ENCODE assay signal across 1 cellular context in the genomic region with DNA sequence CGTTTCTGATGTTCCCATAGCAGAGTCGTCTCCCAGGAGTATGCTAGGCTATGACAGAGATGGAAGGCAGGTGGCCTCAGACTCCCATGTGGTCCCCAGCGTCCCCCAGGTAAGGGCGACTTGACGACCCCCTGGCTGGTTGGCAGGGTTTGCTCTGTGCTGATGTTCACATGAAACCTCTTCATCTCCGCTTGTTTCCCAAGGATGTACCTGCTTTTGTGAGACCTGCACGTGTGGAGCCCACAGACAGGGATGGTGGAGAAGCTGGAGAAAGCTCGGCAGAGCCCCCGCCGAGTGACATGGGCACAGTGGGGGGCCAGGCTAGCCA.
TF ChIP-seq lines count a peak whose summit lies in the region.

No MANE protein-coding gene starts in this region.

TF ChIP-seq in H1, 55 proteins besides CTCF, POLR2A, EP300 and RAD21:
- TF ChIP-seq, protein P1, sequence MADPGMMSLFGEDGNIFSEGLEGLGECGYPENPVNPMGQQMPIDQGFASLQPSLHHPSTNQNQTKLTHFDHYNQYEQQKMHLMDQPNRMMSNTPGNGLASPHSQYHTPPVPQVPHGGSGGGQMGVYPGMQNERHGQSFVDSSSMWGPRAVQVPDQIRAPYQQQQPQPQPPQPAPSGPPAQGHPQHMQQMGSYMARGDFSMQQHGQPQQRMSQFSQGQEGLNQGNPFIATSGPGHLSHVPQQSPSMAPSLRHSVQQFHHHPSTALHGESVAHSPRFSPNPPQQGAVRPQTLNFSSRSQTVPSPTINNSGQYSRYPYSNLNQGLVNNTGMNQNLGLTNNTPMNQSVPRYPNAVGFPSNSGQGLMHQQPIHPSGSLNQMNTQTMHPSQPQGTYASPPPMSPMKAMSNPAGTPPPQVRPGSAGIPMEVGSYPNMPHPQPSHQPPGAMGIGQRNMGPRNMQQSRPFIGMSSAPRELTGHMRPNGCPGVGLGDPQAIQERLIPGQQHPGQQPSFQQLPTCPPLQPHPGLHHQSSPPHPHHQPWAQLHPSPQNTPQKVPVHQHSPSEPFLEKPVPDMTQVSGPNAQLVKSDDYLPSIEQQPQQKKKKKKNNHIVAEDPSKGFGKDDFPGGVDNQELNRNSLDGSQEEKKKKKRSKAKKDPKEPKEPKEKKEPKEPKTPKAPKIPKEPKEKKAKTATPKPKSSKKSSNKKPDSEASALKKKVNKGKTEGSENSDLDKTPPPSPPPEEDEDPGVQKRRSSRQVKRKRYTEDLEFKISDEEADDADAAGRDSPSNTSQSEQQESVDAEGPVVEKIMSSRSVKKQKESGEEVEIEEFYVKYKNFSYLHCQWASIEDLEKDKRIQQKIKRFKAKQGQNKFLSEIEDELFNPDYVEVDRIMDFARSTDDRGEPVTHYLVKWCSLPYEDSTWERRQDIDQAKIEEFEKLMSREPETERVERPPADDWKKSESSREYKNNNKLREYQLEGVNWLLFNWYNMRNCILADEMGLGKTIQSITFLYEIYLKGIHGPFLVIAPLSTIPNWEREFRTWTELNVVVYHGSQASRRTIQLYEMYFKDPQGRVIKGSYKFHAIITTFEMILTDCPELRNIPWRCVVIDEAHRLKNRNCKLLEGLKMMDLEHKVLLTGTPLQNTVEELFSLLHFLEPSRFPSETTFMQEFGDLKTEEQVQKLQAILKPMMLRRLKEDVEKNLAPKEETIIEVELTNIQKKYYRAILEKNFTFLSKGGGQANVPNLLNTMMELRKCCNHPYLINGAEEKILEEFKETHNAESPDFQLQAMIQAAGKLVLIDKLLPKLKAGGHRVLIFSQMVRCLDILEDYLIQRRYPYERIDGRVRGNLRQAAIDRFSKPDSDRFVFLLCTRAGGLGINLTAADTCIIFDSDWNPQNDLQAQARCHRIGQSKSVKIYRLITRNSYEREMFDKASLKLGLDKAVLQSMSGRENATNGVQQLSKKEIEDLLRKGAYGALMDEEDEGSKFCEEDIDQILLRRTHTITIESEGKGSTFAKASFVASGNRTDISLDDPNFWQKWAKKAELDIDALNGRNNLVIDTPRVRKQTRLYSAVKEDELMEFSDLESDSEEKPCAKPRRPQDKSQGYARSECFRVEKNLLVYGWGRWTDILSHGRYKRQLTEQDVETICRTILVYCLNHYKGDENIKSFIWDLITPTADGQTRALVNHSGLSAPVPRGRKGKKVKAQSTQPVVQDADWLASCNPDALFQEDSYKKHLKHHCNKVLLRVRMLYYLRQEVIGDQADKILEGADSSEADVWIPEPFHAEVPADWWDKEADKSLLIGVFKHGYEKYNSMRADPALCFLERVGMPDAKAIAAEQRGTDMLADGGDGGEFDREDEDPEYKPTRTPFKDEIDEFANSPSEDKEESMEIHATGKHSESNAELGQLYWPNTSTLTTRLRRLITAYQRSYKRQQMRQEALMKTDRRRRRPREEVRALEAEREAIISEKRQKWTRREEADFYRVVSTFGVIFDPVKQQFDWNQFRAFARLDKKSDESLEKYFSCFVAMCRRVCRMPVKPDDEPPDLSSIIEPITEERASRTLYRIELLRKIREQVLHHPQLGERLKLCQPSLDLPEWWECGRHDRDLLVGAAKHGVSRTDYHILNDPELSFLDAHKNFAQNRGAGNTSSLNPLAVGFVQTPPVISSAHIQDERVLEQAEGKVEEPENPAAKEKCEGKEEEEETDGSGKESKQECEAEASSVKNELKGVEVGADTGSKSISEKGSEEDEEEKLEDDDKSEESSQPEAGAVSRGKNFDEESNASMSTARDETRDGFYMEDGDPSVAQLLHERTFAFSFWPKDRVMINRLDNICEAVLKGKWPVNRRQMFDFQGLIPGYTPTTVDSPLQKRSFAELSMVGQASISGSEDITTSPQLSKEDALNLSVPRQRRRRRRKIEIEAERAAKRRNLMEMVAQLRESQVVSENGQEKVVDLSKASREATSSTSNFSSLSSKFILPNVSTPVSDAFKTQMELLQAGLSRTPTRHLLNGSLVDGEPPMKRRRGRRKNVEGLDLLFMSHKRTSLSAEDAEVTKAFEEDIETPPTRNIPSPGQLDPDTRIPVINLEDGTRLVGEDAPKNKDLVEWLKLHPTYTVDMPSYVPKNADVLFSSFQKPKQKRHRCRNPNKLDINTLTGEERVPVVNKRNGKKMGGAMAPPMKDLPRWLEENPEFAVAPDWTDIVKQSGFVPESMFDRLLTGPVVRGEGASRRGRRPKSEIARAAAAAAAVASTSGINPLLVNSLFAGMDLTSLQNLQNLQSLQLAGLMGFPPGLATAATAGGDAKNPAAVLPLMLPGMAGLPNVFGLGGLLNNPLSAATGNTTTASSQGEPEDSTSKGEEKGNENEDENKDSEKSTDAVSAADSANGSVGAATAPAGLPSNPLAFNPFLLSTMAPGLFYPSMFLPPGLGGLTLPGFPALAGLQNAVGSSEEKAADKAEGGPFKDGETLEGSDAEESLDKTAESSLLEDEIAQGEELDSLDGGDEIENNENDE (IDR thresholded peaks at IDR 0.05; ENCODE audit: insufficient replicate concordance, low read length), result no peak
- TF ChIP-seq KDM1A (IDR thresholded peaks at IDR 0.05; ENCODE audit: borderline replicate concordance, low read length), result no peak
- TF ChIP-seq ZNF274 (IDR thresholded peaks at IDR 0.05; ENCODE audit: borderline replicate concordance, extremely low read depth, low read length), result no peak
- no peak for TF ChIP-seq JUN (IDR thresholded peaks at IDR 0.05; ENCODE audit: low read depth, low read length)
- TF ChIP-seq EZH2 (IDR thresholded peaks at IDR 0.05; ENCODE audit: low read depth, low read length, severe bottlenecking), result no peak
- no peak for TF ChIP-seq TAF7 (optimal IDR thresholded peaks at IDR 0.05; ENCODE audit: borderline replicate concordance, low read depth, low read length)
- TF ChIP-seq, protein P2, sequence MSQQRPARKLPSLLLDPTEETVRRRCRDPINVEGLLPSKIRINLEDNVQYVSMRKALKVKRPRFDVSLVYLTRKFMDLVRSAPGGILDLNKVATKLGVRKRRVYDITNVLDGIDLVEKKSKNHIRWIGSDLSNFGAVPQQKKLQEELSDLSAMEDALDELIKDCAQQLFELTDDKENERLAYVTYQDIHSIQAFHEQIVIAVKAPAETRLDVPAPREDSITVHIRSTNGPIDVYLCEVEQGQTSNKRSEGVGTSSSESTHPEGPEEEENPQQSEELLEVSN (IDR thresholded peaks at IDR 0.05), result no peak
- TF ChIP-seq, protein P3, sequence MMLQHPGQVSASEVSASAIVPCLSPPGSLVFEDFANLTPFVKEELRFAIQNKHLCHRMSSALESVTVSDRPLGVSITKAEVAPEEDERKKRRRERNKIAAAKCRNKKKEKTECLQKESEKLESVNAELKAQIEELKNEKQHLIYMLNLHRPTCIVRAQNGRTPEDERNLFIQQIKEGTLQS (IDR thresholded peaks at IDR 0.05; ENCODE audit: insufficient read depth, low read depth, low read length), result no peak
- TF ChIP-seq, protein P4, sequence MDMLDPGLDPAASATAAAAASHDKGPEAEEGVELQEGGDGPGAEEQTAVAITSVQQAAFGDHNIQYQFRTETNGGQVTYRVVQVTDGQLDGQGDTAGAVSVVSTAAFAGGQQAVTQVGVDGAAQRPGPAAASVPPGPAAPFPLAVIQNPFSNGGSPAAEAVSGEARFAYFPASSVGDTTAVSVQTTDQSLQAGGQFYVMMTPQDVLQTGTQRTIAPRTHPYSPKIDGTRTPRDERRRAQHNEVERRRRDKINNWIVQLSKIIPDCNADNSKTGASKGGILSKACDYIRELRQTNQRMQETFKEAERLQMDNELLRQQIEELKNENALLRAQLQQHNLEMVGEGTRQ (IDR thresholded peaks at IDR 0.05; ENCODE audit: low read length), result no peak
- no peak for TF ChIP-seq BACH1 (IDR thresholded peaks at IDR 0.05; ENCODE audit: low read length)
- TF ChIP-seq TAF1 (IDR thresholded peaks at IDR 0.05; ENCODE audit: low read depth, low read length), result no peak
